In genomic region chr6:8063762-8064637, GRCh38 we compare ENCODE assay signal across 1 cellular context.
TF ChIP-seq lines count a peak whose summit lies in the region.

Gene BLOC1S5 (minus strand): TSS chr6:8064389. CDS start chr6:8064376, 13 bp downstream.

TF ChIP-seq in K562, 482 proteins besides CTCF, POLR2A, EP300 and RAD21 (continued from another document and continues in another):
- no peak for TF ChIP-seq MGA (IDR thresholded peaks at IDR 0.05)
- peak; percentile 84 for TF ChIP-seq SP1 (CRISPR knock-in tag; IDR thresholded peaks at IDR 0.05)
- TF ChIP-seq CSDE1 (IDR thresholded peaks at IDR 0.05): peak in 1 of 2 experiments; percentile 65; a peak in 1 of 4 replicates
- no peak for TF ChIP-seq GABPB2 (CRISPR knock-in tag; conservative IDR thresholded peaks at IDR 0.05)
- peak; percentile 63 for TF ChIP-seq SMARCA4 (IDR thresholded peaks at IDR 0.05)
- peak; percentile 68 for TF ChIP-seq MAX (CRISPR knock-in tag; IDR thresholded peaks at IDR 0.05)
- TF ChIP-seq ATF2 (CRISPR knock-in tag; IDR thresholded peaks at IDR 0.05): no peak
- no peak for TF ChIP-seq PTTG1 (tag; IDR thresholded peaks at IDR 0.05; ENCODE audit: low read depth)
- TF ChIP-seq ZNF311 (CRISPR knock-in tag; IDR thresholded peaks at IDR 0.05): 0 out of 2 replicates have a peak, but pooled peaks have one; percentile 46
- TF ChIP-seq KLF6 (CRISPR knock-in tag; IDR thresholded peaks at IDR 0.05; ENCODE audit: borderline replicate concordance): peak; percentile 78; the same call in 1 of the 2 replicates
- no peak for TF ChIP-seq ADNP (tag; IDR thresholded peaks at IDR 0.05)
- 0 out of 2 replicates have a peak, but pooled peaks have one; percentile 44 for TF ChIP-seq SRSF1 (IDR thresholded peaks at IDR 0.05; ENCODE audit: low read depth, low read length)
- TF ChIP-seq KHSRP (IDR thresholded peaks at IDR 0.05): 0 out of 2 replicates have a peak, but pooled peaks have one; percentile 71
- no peak for TF ChIP-seq MTF1 (CRISPR knock-in tag; IDR thresholded peaks at IDR 0.05; ENCODE audit: borderline replicate concordance)
- peak; percentile 86 for TF ChIP-seq POLR2B (IDR thresholded peaks at IDR 0.05; ENCODE audit: low read depth, partially characterized antibody)
- TF ChIP-seq ETS1 (conservative IDR thresholded peaks at IDR 0.05; ENCODE audit: control insufficient read depth, low read depth, low read length): peak; percentile 97
- TF ChIP-seq SFPQ (IDR thresholded peaks at IDR 0.05; ENCODE audit: low read depth, low read length): no peak
- no peak for TF ChIP-seq HMGXB4 (CRISPR knock-in tag; IDR thresholded peaks at IDR 0.05)
- no peak for TF ChIP-seq RBM14 (IDR thresholded peaks at IDR 0.05; ENCODE audit: borderline replicate concordance, insufficient read depth, low read depth, low read length)
- TF ChIP-seq DIDO1 (tag; IDR thresholded peaks at IDR 0.05; ENCODE audit: low read depth): peak; percentile 78
- peak; percentile 85 for TF ChIP-seq HNRNPLL (IDR thresholded peaks at IDR 0.05; ENCODE audit: low read depth, low read length, poor library complexity, severe bottlenecking)
- TF ChIP-seq PML (IDR thresholded peaks at IDR 0.05; ENCODE audit: low read length): peak; percentile 80; the same call in 1 of the 2 replicates
- peak; percentile 88 for TF ChIP-seq ZBTB40 (IDR thresholded peaks at IDR 0.05)
- no peak for TF ChIP-seq ZBTB40 (CRISPR knock-in tag; IDR thresholded peaks at IDR 0.05)
- no peak; the same call in 1 of the 2 replicates for TF ChIP-seq OTX1 (CRISPR knock-in tag; IDR thresholded peaks at IDR 0.05)
